In genomic region chr6:128233501-128233900, GRCh38 we compare ENCODE assay signal across 17 cellular contexts.
"Had no signal": no experiment of that assay in that cellular context is flagged by ENCODE, and none has a peak within 500 bp of the region (broad histone marks: within the 10 kb centered on the region; RNA-seq: fewer than 3 reads in every experiment).

No MANE protein-coding gene starts in this region.

- H3K9me3 ChIP-seq: esophagus squamous epithelium, left ventricle myocardium inferior, neutrophil had no signal

- H3K4me1 Mint-ChIP-seq: stimulated activated memory B cell treated with anti-CD40 and anti-IgM and Interleukin-4, amounts not matched to agents 10 μg/mL and 1 μg/mL and 100 μg/mL, for 72 hours had no signal

- H3K36me3 ChIP-seq: esophagus squamous epithelium, left ventricle myocardium inferior, neutrophil had no signal

- H3K9me3 Mint-ChIP-seq: activated naive CD4-positive, alpha-beta T cell treated with anti-CD3 and anti-CD28 coated beads, Interleukin-2, amount 50 U/mL, for 72 hours; naive thymus-derived CD8-positive, alpha-beta T cell; stimulated activated memory B cell treated with anti-CD40 and anti-IgM and Interleukin-4, amounts not matched to agents 10 μg/mL and 1 μg/mL and 100 μg/mL, for 72 hours had no signal

- ATAC-seq: activated naive CD4-positive, alpha-beta T cell treated with anti-CD3 and anti-CD28 coated beads, Interleukin-2, amount 50 U/mL, for 72 hours; activated T-cell treated with anti-CD3 and anti-CD28 coated beads, Interleukin-2, amount 50 U/mL, for 72 hours; naive thymus-derived CD8-positive, alpha-beta T cell; stimulated activated memory B cell treated with anti-CD40 and anti-IgM and Interleukin-4, amounts not matched to agents 10 μg/mL and 1 μg/mL and 100 μg/mL, for 72 hours had no signal

- H3K27me3 ChIP-seq: esophagus squamous epithelium, neutrophil had no signal

- H3K27ac Mint-ChIP-seq: activated naive CD4-positive, alpha-beta T cell treated with anti-CD3 and anti-CD28 coated beads, Interleukin-2, amount 50 U/mL, for 72 hours; activated T-cell treated with anti-CD3 and anti-CD28 coated beads, Interleukin-2, amount 50 U/mL, for 72 hours; memory B cell; stimulated activated memory B cell treated with anti-CD40 and anti-IgM and Interleukin-4, amounts not matched to agents 10 μg/mL and 1 μg/mL and 100 μg/mL, for 72 hours had no signal

- H3K36me3 Mint-ChIP-seq: activated naive CD4-positive, alpha-beta T cell treated with anti-CD3 and anti-CD28 coated beads, Interleukin-2, amount 50 U/mL, for 72 hours; stimulated activated memory B cell treated with anti-CD40 and anti-IgM and Interleukin-4, amounts not matched to agents 10 μg/mL and 1 μg/mL and 100 μg/mL, for 72 hours had no signal

- H3K4me3 Mint-ChIP-seq: activated T-cell treated with anti-CD3 and anti-CD28 coated beads, Interleukin-2, amount 50 U/mL, for 72 hours; memory B cell; naive thymus-derived CD8-positive, alpha-beta T cell; stimulated activated memory B cell treated with anti-CD40 and anti-IgM and Interleukin-4, amounts not matched to agents 10 μg/mL and 1 μg/mL and 100 μg/mL, for 72 hours had no signal

- H3K4me1 ChIP-seq: esophagus squamous epithelium, parathyroid adenoma had no signal

- H3K4me3 ChIP-seq: esophagus squamous epithelium, left ventricle myocardium inferior had no signal

- H3K27ac ChIP-seq: esophagus squamous epithelium, left ventricle myocardium inferior, neutrophil, parathyroid adenoma had no signal

- H3K27me3 Mint-ChIP-seq: memory B cell; naive thymus-derived CD8-positive, alpha-beta T cell; stimulated activated memory B cell treated with anti-CD40 and anti-IgM and Interleukin-4, amounts not matched to agents 10 μg/mL and 1 μg/mL and 100 μg/mL, for 72 hours had no signal

- DNase-seq: activated CD4-positive, alpha-beta T cell treated with anti-CD3 and anti-CD28 coated beads for 4 hours; activated CD8-positive, alpha-beta memory T cell treated with anti-CD3 and anti-CD28 coated beads, Interleukin-2, amount 50 U/mL, for 48 hours; activated gamma-delta T cell; activated T-cell treated with anti-CD3 and anti-CD28 coated beads, Interleukin-2, amount 50 U/mL, for 72 hours; central memory CD4-positive, alpha-beta T cell; cortex of kidney; effector CD4-positive, alpha-beta T cell; esophagus squamous epithelium; hippocampal formation; left ventricle myocardium inferior; naive thymus-derived CD8-positive, alpha-beta T cell; stimulated activated CD4-positive, alpha-beta T cell treated with anti-CD3 and anti-CD28 coated beads, Interleukin-2, amount 100 ng/mL, for 48 hours had no signal
